ENCODE assay signal across 16 cellular contexts in the genomic region with DNA sequence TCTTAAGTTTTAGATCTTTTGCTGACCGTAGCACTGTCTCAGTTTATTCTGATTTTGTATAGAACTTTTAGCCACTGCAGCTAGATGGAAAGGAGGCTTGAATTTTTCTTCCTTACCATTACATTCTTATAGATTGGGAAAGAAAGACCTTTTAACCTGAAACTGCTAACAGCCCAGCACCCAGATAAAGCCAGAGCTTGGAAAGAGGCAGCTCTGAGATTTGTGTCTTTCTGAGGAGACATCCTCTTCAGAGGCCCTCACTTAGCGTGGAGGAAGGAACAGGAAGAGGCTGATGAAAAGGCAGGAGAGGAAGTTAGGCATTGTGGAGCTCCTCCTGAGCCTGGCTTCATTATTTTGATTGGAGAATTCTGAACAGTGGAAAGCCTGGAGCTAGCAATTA. TPM values are rescaled to one million over a fixed set of nuclear protein-coding genes. Genes with fewer than 3 reads are reported as not detected.
A peak's percentile ranks its signal among the peaks of the same experiment; 100 is the strongest.
DNase-seq lines count a peak whose midpoint lies in the region; ATAC-seq and TF ChIP-seq lines count a peak whose summit lies in the region.
"Had no signal": no experiment of that assay in that cellular context is flagged by ENCODE, and none has a peak within 500 bp of the region (broad histone marks: within the 10 kb centered on the region; RNA-seq: fewer than 3 reads in every experiment).

No MANE protein-coding gene starts in this region.

- H3K27ac ChIP-seq in HUES64 (ENCODE audit: low read depth, low read length): peak overlapping the region; percentile 73
- H3K27ac ChIP-seq: KMS-11, RWPE1 had no signal

- peaks cover 4 to 20% of the 10 kb centered on the region in 2 donors for H3K36me3 Mint-ChIP-seq in stimulated activated naive B cell treated with anti-CD40 and anti-IgM and Interleukin-4, amounts not matched to agents 10 μg/mL and 1 μg/mL and 100 μg/mL, for 72 hours

- peak overlapping the region; percentile 56 for H3K27ac Mint-ChIP-seq in stimulated activated naive B cell treated with anti-CD40 and anti-IgM and Interleukin-4, amounts not matched to agents 10 μg/mL and 1 μg/mL and 100 μg/mL, for 72 hours
- H3K27ac Mint-ChIP-seq: CD8-positive, alpha-beta T cell had no signal

- ATAC-seq in stimulated activated naive B cell treated with anti-CD40 and anti-IgM and Interleukin-4, amounts not matched to agents 10 μg/mL and 1 μg/mL and 100 μg/mL, for 72 hours (replicated peaks): no peak
- ATAC-seq: CD8-positive, alpha-beta T cell had no signal

- H3K9me3 ChIP-seq in HUES64 (ENCODE audit: insufficient read depth, low read depth, low read length) (no peaks in the 10 kb centered on the region), iPS-15b (ENCODE audit: control insufficient read depth, insufficient read depth, low read length) (no peaks in the 10 kb centered on the region)
- H3K9me3 ChIP-seq: BE2C, MG63 had no signal

- H3K36me3 ChIP-seq in HUES64 (ENCODE audit: insufficient read depth, low read length): no peaks in the 10 kb centered on the region
- H3K36me3 ChIP-seq in iPS-15b (ENCODE audit: control insufficient read depth, insufficient read depth, low read length): no peaks in the 10 kb centered on the region
- H3K36me3 ChIP-seq: BE2C, MG63 had no signal

- H3K4me3 Mint-ChIP-seq in stimulated activated naive B cell treated with anti-CD40 and anti-IgM and Interleukin-4, amounts not matched to agents 10 μg/mL and 1 μg/mL and 100 μg/mL, for 72 hours: no peak overlapping the region
- H3K4me3 Mint-ChIP-seq: CD8-positive, alpha-beta T cell had no signal

- 53% methylated on average over 1 of the region's 2 CpGs for WGBS in HUES64

- H3K4me1 Mint-ChIP-seq in stimulated activated naive B cell treated with anti-CD40 and anti-IgM and Interleukin-4, amounts not matched to agents 10 μg/mL and 1 μg/mL and 100 μg/mL, for 72 hours: no peaks in the 10 kb centered on the region

- H3K9ac ChIP-seq in HUES64 (ENCODE audit: low read depth, low read length) (no peak overlapping the region), iPS-15b (ENCODE audit: low read depth, low read length) (peak overlapping the region; percentile 5)
- H3K9ac ChIP-seq: KMS-11 had no signal

- H3K27me3 ChIP-seq in HUES64 (ENCODE audit: insufficient read depth, low read length) (no peaks in the 10 kb centered on the region), iPS-15b (ENCODE audit: control insufficient read depth, insufficient read depth, low read length) (no peaks in the 10 kb centered on the region)
- H3K27me3 ChIP-seq: BE2C, MG63 had no signal

- no peaks in the 10 kb centered on the region for H3K9me3 Mint-ChIP-seq in stimulated activated naive B cell treated with anti-CD40 and anti-IgM and Interleukin-4, amounts not matched to agents 10 μg/mL and 1 μg/mL and 100 μg/mL, for 72 hours
- H3K9me3 Mint-ChIP-seq: CD8-positive, alpha-beta T cell had no signal

- H3K27me3 Mint-ChIP-seq in stimulated activated naive B cell treated with anti-CD40 and anti-IgM and Interleukin-4, amounts not matched to agents 10 μg/mL and 1 μg/mL and 100 μg/mL, for 72 hours: no peaks in the 10 kb centered on the region

- H3K4me1 ChIP-seq in HUES64 (ENCODE audit: insufficient read depth, low read length): peaks cover 26% of the 10 kb centered on the region
- H3K4me1 ChIP-seq in iPS-15b (ENCODE audit: control insufficient read depth, insufficient read depth, low read length): peaks cover 17% of the 10 kb centered on the region
- H3K4me1 ChIP-seq: BE2C had no signal

- no peak for TF ChIP-seq CTCF in choroid plexus epithelial cell (conservative IDR thresholded peaks at IDR 0.05; ENCODE audit: low read depth, low read length)

- no peak overlapping the region for H3K4me3 ChIP-seq in HUES64 (ENCODE audit: low read length)
- no peak overlapping the region for H3K4me3 ChIP-seq in choroid plexus epithelial cell (ENCODE audit: low read depth, low read length)
- peak overlapping the region; percentile 11 for H3K4me3 ChIP-seq in iPS-15b (ENCODE audit: low read depth, low read length)
- H3K4me3 ChIP-seq: MG63 had no signal

- peak; percentile 52 for DNase-seq in choroid plexus epithelial cell (ENCODE audit: low read depth)
- no peak for DNase-seq in stimulated activated naive B cell treated with anti-CD40 and anti-IgM and Interleukin-4, amounts not matched to agents 10 μg/mL and 1 μg/mL and 100 μg/mL, for 72 hours
- no peak for DNase-seq in hypothalamus (lab: John Stamatoyannopoulos, UW)
- no peak for DNase-seq in foreskin melanocyte
- DNase-seq in GM19240 (ENCODE audit: insufficient read length, low spot score): no peak
- DNase-seq: BE2C; CD8-positive, alpha-beta T cell; DMS79 treated with DMSO at 0.1 percent for 48 hours; GF-D8; MG63; NCI-H1092 treated with DMSO at 0.1 percent for 48 hours; NCI-H1694 had no signal

RNA-seq across cellular contexts. Expression of a gene that starts 35.1 kb away (rescaled TPM):
- 2.3 TPM for polyA plus RNA-seq in HUES64 (2013, experiment 1 of 2)
- polyA plus RNA-seq in HUES64 (2013, experiment 2 of 2): 2.0 TPM

RNA-seq across cellular contexts. Expression of a gene that starts 35.3 kb away (rescaled TPM):
- polyA plus RNA-seq in HUES64 (2013, experiment 1 of 2): 39.7 TPM
- polyA plus RNA-seq in HUES64 (2013, experiment 2 of 2): 48.3 TPM
